ENCODE assay signal across 8 cellular contexts in genomic region chr2:61905372-61906186, GRCh38. TPM values are rescaled to one million over a fixed set of nuclear protein-coding genes. Genes with fewer than 3 reads are reported as not detected.
DNase-seq lines count a peak whose midpoint lies in the region; ATAC-seq and TF ChIP-seq lines count a peak whose summit lies in the region.

Gene COMMD1, plus strand, starts transcription at chr2:61905674. Its CDS starts 5 bp downstream, at chr2:61905679.

- H3K27ac ChIP-seq in BLaER1 (peak within 1 kb of the TSS; percentile 79), duodenal mucosa (ENCODE audit: low read depth, low read length) (no peak within 1 kb of the TSS), lung (ENCODE audit: low read depth in 1 of 2, low read length in 1 of 2) (peak within 1 kb of the TSS; percentile 76 to 80)

- peak within 1 kb of the TSS; percentile 94 for H3K4me3 Mint-ChIP-seq in activated CD8-positive, alpha-beta T cell treated with anti-CD3 and anti-CD28 coated beads for 36 hours

- peak within 1 kb of the TSS; percentile 86 for H3K27ac Mint-ChIP-seq in activated CD8-positive, alpha-beta T cell treated with anti-CD3 and anti-CD28 coated beads for 36 hours

- no peaks in the 10 kb centered on the region for H3K27me3 Mint-ChIP-seq in activated CD8-positive, alpha-beta T cell treated with anti-CD3 and anti-CD28 coated beads for 36 hours

- no peak for TF ChIP-seq CTCF in activated CD8-positive, alpha-beta T cell treated with anti-CD3 and anti-CD28 coated beads for 36 hours (IDR thresholded peaks at IDR 0.05)
- no peak for TF ChIP-seq CTCF in lung (IDR thresholded peaks at IDR 0.05; ENCODE audit: control extremely low read depth, extremely low read depth)

- intact Hi-C loops in activated CD8-positive, alpha-beta T cell treated with anti-CD3 and anti-CD28 coated beads for 36 hours (cut with micrococcal nuclease), result no loop called here

- H3K9ac ChIP-seq in BLaER1, result peak within 1 kb of the TSS; percentile 90
- peak within 1 kb of the TSS; percentile 85 to 86 for H3K9ac ChIP-seq in duodenal mucosa (ENCODE audit: low read depth in 1 of 2, low read length in 2 of 2)

- peaks cover 23% of the 10 kb centered on the region for H3K4me1 ChIP-seq in BLaER1
- peaks cover 3 to 10% of the 10 kb centered on the region in 2 donors for H3K4me1 ChIP-seq in duodenal mucosa (ENCODE audit: control insufficient read depth in 1 of 2, insufficient read depth in 2 of 2, low read length in 2 of 2)
- H3K4me1 ChIP-seq in lung (ENCODE audit: control insufficient read depth in 2 of 2, insufficient read depth in 2 of 2, low read length in 2 of 2), result peaks cover 0 to 2% of the 10 kb centered on the region in 2 donors

- H3K36me3 Mint-ChIP-seq in activated CD8-positive, alpha-beta T cell treated with anti-CD3 and anti-CD28 coated beads for 36 hours (ENCODE audit: low read depth), result no peaks in the 10 kb centered on the region

- H3K9me3 Mint-ChIP-seq in activated CD8-positive, alpha-beta T cell treated with anti-CD3 and anti-CD28 coated beads for 36 hours, result no peaks in the 10 kb centered on the region

- WGBS in lung, 2 donors, result 1% methylated on average over 33 of the region's 33 CpGs

- H3K36me3 ChIP-seq in BLaER1 (0 out of 2 replicates have a peak, but pooled peaks cover 7% of the 10 kb centered on the region), duodenal mucosa (ENCODE audit: control insufficient read depth in 1 of 2, insufficient read depth in 2 of 2, low read length in 2 of 2) (no peaks in the 10 kb centered on the region), lung (ENCODE audit: control insufficient read depth in 2 of 2, insufficient read depth in 2 of 2, low read length in 2 of 2) (no peaks in the 10 kb centered on the region)

- H4K20me1 ChIP-seq in BLaER1, result no peaks in the 10 kb centered on the region

- H3K4me1 Mint-ChIP-seq in activated CD8-positive, alpha-beta T cell treated with anti-CD3 and anti-CD28 coated beads for 36 hours (ENCODE audit: low read depth), result peaks cover 17% of the 10 kb centered on the region

- DNase-seq in GM19238 (ENCODE audit: insufficient read length, low spot score) (peak; percentile 48), NCI-H82 treated with DMSO at 0.1 percent for 48 hours (lab: John Stamatoyannopoulos, UW; ENCODE audit: unreplicated experiment) (peak; percentile 33), lung (ENCODE audit: low spot score) (peak; percentile 84)
- DNase-seq in activated CD8-positive, alpha-beta T cell treated with anti-CD3 and anti-CD28 coated beads for 36 hours, result peak; percentile 91
- peak; percentile 58 to 70 (median 68) for DNase-seq in stimulated activated CD4-positive, alpha-beta T cell treated with anti-CD3 and anti-CD28 coated beads, TNF-alpha, amount 100 ng/mL, for 4 hours (ENCODE audit: low read depth in 3 of 3)

- H3K4me3 ChIP-seq in BLaER1 (peak within 1 kb of the TSS; percentile 79), duodenal mucosa (ENCODE audit: low read depth in 1 of 2, low read length in 2 of 2) (peak within 1 kb of the TSS; percentile 88 to 92), lung (peak within 1 kb of the TSS; percentile 67)

- H3K9me3 ChIP-seq in BLaER1 (no peaks in the 10 kb centered on the region), duodenal mucosa (ENCODE audit: control insufficient read depth in 1 of 2, low read length in 2 of 2) (no peaks in the 10 kb centered on the region), lung (ENCODE audit: control insufficient read depth in 2 of 2, insufficient read depth in 1 of 2, low read length in 1 of 2) (no peaks in the 10 kb centered on the region)

- CTCF ChIA-PET in activated CD8-positive, alpha-beta T cell treated with anti-CD3 and anti-CD28 coated beads for 36 hours (lab: Charles Lee), result interaction anchor here (1.1 to 1.8 kb wide), 2 partner anchors 11 to 505 kb away, joined by 4 to 5 read pairs; no protein-coding TSS in a partner anchor

- ATAC-seq in HG03432 (IDR thresholded peaks at IDR 0.05; ENCODE audit: unreplicated experiment) (peak; percentile 100), lung (ENCODE audit: insufficient read depth, low FRiP score) (peak; percentile 98)
- peak; percentile 99 for ATAC-seq in activated CD8-positive, alpha-beta T cell treated with anti-CD3 and anti-CD28 coated beads for 36 hours

- POLR2A ChIA-PET in activated CD8-positive, alpha-beta T cell treated with anti-CD3 and anti-CD28 coated beads for 36 hours (lab: Charles Lee), result interaction anchor here (0.5 to 2.0 kb wide), 6 partner anchors 9 to 878 kb away, joined by 3 to 5 read pairs (median 4); no protein-coding TSS in a partner anchor

- peak within 1 kb of the TSS; percentile 88 for H3K4me2 ChIP-seq in BLaER1

- no peaks in the 10 kb centered on the region for H3K27me3 ChIP-seq in BLaER1
- H3K27me3 ChIP-seq in duodenal mucosa (ENCODE audit: control insufficient read depth in 1 of 2, insufficient read depth in 2 of 2, low read length in 2 of 2), result no peaks in the 10 kb centered on the region
- no peaks in the 10 kb centered on the region for H3K27me3 ChIP-seq in lung (ENCODE audit: control insufficient read depth, insufficient read depth)

RNA-seq across cellular contexts. Expression of gene COMMD1, which starts in this region (rescaled TPM):
- total RNA-seq in activated CD8-positive, alpha-beta T cell treated with anti-CD3 and anti-CD28 coated beads for 36 hours, result 10 to 100 TPM; 25.3 to 27.0 TPM
- total RNA-seq in lung, result 10 to 100 TPM; 32.3 to 41.7 TPM
- polyA plus RNA-seq in lung, result 10 to 100 TPM; 31.0 to 38.1 TPM

Comparison
In these comparisons a context has a peak if more than half of its experiments do, and no peak if none do; other contexts are left out.
1. DNase-seq: peak in every context shown above with its lines; median percentile 91 in activated CD8-positive, alpha-beta T cell treated with anti-CD3 and anti-CD28 coated beads for 36 hours; 84 in lung; 68 in stimulated activated CD4-positive, alpha-beta T cell treated with anti-CD3 and anti-CD28 coated beads, TNF-alpha, amount 100 ng/mL, for 4 hours; 48 in GM19238; 33 in NCI-H82 treated with DMSO at 0.1 percent for 48 hours.